In the genomic region with DNA sequence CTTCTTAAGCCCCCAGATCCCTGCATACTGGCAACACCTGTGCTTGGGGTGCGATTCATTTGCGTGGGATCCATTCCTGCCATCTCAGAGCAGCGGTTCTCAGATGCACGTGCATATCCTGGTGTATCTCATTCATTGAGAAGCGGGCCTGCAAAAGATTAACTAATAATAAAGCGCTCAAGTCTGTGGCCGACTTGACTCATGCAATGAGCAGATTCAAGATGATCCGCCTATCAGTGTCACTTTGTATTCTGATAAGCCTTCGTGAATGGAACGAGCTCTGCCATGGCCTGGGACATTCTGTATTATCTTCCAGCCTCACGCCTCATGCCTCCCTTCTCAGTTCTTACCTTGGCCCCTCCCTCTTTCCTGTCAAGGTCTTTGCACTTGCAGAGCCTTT, we compare ENCODE assay signal across 17 cellular contexts. TPM values are rescaled to one million over a fixed set of nuclear protein-coding genes. Genes with fewer than 3 reads are reported as not detected.
DNase-seq lines count a peak whose midpoint lies in the region; ATAC-seq and TF ChIP-seq lines count a peak whose summit lies in the region.
"Had no signal": no experiment of that assay in that cellular context is flagged by ENCODE, and none has a peak within 500 bp of the region (broad histone marks: within the 10 kb centered on the region; RNA-seq: fewer than 3 reads in every experiment).

No MANE protein-coding gene starts in this region.

- H2BK5ac ChIP-seq in mesendoderm (ENCODE audit: low read length) = no peak overlapping the region

- no peak for ATAC-seq in GM23338
- ATAC-seq in mucosa of descending colon = no peak

- intact Hi-C loops in prostate gland (cut with DNase I) (loop anchor here (5.0 kb wide), 1 partner anchor 326 kb away; no protein-coding TSS in a partner anchor), mucosa of descending colon (cut with DNase I, micrococcal nuclease) (loop anchor here (5.0 to 10.0 kb wide), 2 partner anchors 151 to 323 kb away; no protein-coding TSS in a partner anchor)

- DNase-seq in GM23338 (ENCODE audit: low spot score) (peak; percentile 25), SK-N-DZ (ENCODE audit: low spot score) (peak; percentile 59), WERI-Rb-1 (peak; percentile 80), mesendoderm (peak; percentile 61), kidney glomerular epithelial cell (lab: John Stamatoyannopoulos, UW) (no peak), prostate gland (ENCODE audit: low spot score) (no peak), mucosa of descending colon (no peak)
- no peak for DNase-seq in activated effector memory CD4-positive, alpha-beta T cell treated with Interleukin-2 at 50 U/mL for 16 hours
- DNase-seq: Caco-2; CD8-positive, alpha-beta memory T cell; DMS53; GF-D8; GM23248; H7 had no signal

- H3K9me2 ChIP-seq in GM23338 (ENCODE audit: insufficient read depth) = no peaks in the 10 kb centered on the region

- H3K4ac ChIP-seq in mesendoderm (ENCODE audit: low read depth, low read length) = no peak overlapping the region

- H3K4me2 ChIP-seq in GM23338 (no peak overlapping the region), mesendoderm (ENCODE audit: low read length) (no peak overlapping the region)

- H3K79me2 ChIP-seq in GM23338 (replicated peaks; ENCODE audit: insufficient read depth) = no peaks in the 10 kb centered on the region
- no peaks in the 10 kb centered on the region for H3K79me2 ChIP-seq in mesendoderm (ENCODE audit: control insufficient read depth, insufficient read depth, low read length)

- no peaks in the 10 kb centered on the region for H3K36me3 ChIP-seq in GM23338 (ENCODE audit: insufficient read depth)
- H3K36me3 ChIP-seq in WERI-Rb-1 = no peaks in the 10 kb centered on the region
- H3K36me3 ChIP-seq in mesendoderm (ENCODE audit: control insufficient read depth, insufficient read depth, low read length) = no peaks in the 10 kb centered on the region
- no peaks in the 10 kb centered on the region for H3K36me3 ChIP-seq in prostate gland
- no peaks in the 10 kb centered on the region for H3K36me3 ChIP-seq in mucosa of descending colon (ENCODE audit: low read depth)

- H4K8ac ChIP-seq in mesendoderm (ENCODE audit: low read depth, low read length) = no peak overlapping the region

- WGBS in mesendoderm (ENCODE audit: extremely low coverage, insufficient coverage, low lambda C conversion rate) = no CpG with 5 or more reads among the region's 11 CpGs
- WGBS in prostate gland = 82% methylated on average over 11 of the region's 11 CpGs

- no peaks in the 10 kb centered on the region for H3K4me1 ChIP-seq in GM23338 (ENCODE audit: insufficient read depth)
- no peaks in the 10 kb centered on the region for H3K4me1 ChIP-seq in mesendoderm (ENCODE audit: control insufficient read depth, low read depth, low read length)
- H3K4me1 ChIP-seq in prostate gland (replicated peaks) = no peaks in the 10 kb centered on the region
- peaks cover 5% of the 10 kb centered on the region for H3K4me1 ChIP-seq in mucosa of descending colon (ENCODE audit: low read depth)

- H3K18ac ChIP-seq in mesendoderm (ENCODE audit: low read length) = no peak overlapping the region

- no peak overlapping the region for H3K23ac ChIP-seq in mesendoderm (ENCODE audit: low read length)

- peak overlapping the region; percentile 56; the same call in 1 of the 2 replicates for H2AFZ ChIP-seq in GM23338
- H2AFZ ChIP-seq: GM23248 had no signal

- H3K27me3 ChIP-seq in GM23338 (ENCODE audit: insufficient read depth) = no peaks in the 10 kb centered on the region
- H3K27me3 ChIP-seq in WERI-Rb-1 (ENCODE audit: insufficient read depth, low read depth, severe bottlenecking) = no peaks in the 10 kb centered on the region
- no peaks in the 10 kb centered on the region for H3K27me3 ChIP-seq in mesendoderm (ENCODE audit: insufficient read depth, low read length, poor library complexity)
- H3K27me3 ChIP-seq in prostate gland (replicated peaks; ENCODE audit: insufficient read depth) = no peaks in the 10 kb centered on the region

- H4K5ac ChIP-seq in mesendoderm (ENCODE audit: low read length) = no peak overlapping the region

- H3K4me3 ChIP-seq in GM23338 (no peak overlapping the region), WERI-Rb-1 (ENCODE audit: low read depth, low read length) (no peak overlapping the region), mesendoderm (ENCODE audit: low read length) (no peak overlapping the region), prostate gland (no peak overlapping the region), mucosa of descending colon (no peak overlapping the region)
- H3K4me3 ChIP-seq: GM23248 had no signal

- no peak overlapping the region for H3K9ac ChIP-seq in mesendoderm (ENCODE audit: low read length)
- H3K9ac ChIP-seq: GM23248 had no signal

- no peak for TF ChIP-seq POLR2A in prostate gland (IDR thresholded peaks at IDR 0.05)

- no peak overlapping the region for H2BK120ac ChIP-seq in mesendoderm (ENCODE audit: low read depth, low read length)

- H3K27me3 Mint-ChIP-seq in GM23338 (ENCODE audit: insufficient read depth, low read depth, poor library complexity) = peaks cover 4% of the 10 kb centered on the region

- no peaks in the 10 kb centered on the region for H4K20me1 ChIP-seq in GM23338 (replicated peaks; ENCODE audit: insufficient read depth)

- H3K4me1 Mint-ChIP-seq in GM23338 = peaks cover 7% of the 10 kb centered on the region

- H3F3A ChIP-seq in GM23338 (replicated peaks; ENCODE audit: low read depth) = no peaks in the 10 kb centered on the region

- TF ChIP-seq CTCF in GM23338 (conservative IDR thresholded peaks at IDR 0.05; ENCODE audit: low read depth in 2 of 2) (no peak), WERI-Rb-1 (IDR thresholded peaks at IDR 0.05; ENCODE audit: low read depth, low read length) (no peak), prostate gland (IDR thresholded peaks at IDR 0.05) (no peak), mucosa of descending colon (IDR thresholded peaks at IDR 0.05) (no peak)

- H2BK15ac ChIP-seq in mesendoderm (replicated peaks; ENCODE audit: low read depth) = no peak overlapping the region

- no peaks in the 10 kb centered on the region for H3K36me3 Mint-ChIP-seq in GM23338 (ENCODE audit: low read depth)
- H3K36me3 Mint-ChIP-seq: CD14-positive monocyte; CD8-positive, alpha-beta memory T cell had no signal

- no peak overlapping the region for H2AK5ac ChIP-seq in mesendoderm (ENCODE audit: low read length)

- H3K79me1 ChIP-seq in mesendoderm (ENCODE audit: low read length) = no peaks in the 10 kb centered on the region

- no peaks in the 10 kb centered on the region for H3K9me3 Mint-ChIP-seq in GM23338
- H3K9me3 Mint-ChIP-seq: CD8-positive, alpha-beta memory T cell had no signal

- no peaks in the 10 kb centered on the region for H3K9me3 ChIP-seq in WERI-Rb-1 (ENCODE audit: severe bottlenecking)
- H3K9me3 ChIP-seq in prostate gland = no peaks in the 10 kb centered on the region
- no peaks in the 10 kb centered on the region for H3K9me3 ChIP-seq in mucosa of descending colon
- H3K9me3 ChIP-seq: Caco-2 had no signal

- H3K27ac ChIP-seq in GM23338 (ENCODE audit: low read depth) (no peak overlapping the region), WERI-Rb-1 (no peak overlapping the region), mesendoderm (ENCODE audit: low read depth, low read length) (no peak overlapping the region), prostate gland (no peak overlapping the region)
- H3K27ac ChIP-seq: 22Rv1, GM23248 had no signal

- H3K27ac Mint-ChIP-seq in GM23338 = no peak overlapping the region
- H3K27ac Mint-ChIP-seq: CD14-positive monocyte; CD8-positive, alpha-beta memory T cell had no signal

- H3K56ac ChIP-seq in mesendoderm (ENCODE audit: low read length) = no peak overlapping the region

- H3K4me3 Mint-ChIP-seq in GM23338 = no peak overlapping the region
- H3K4me3 Mint-ChIP-seq: CD14-positive monocyte had no signal

RNA-seq across cellular contexts. Expression of a gene that starts 22.3 kb away (rescaled TPM):
- total RNA-seq in GM23338 (2014; rRNA removed; shearing (Covaris generic)) = 0.27 and 0.56 TPM in 2 replicates
- 0.61 and 0.92 TPM in 2 replicates for polyA plus RNA-seq in GM23338 (2016; fragmentation: Nextera tagmentation; extraction: Ambion mirVana)
- 0.31 TPM in 1 of 2 replicates, not detected in the other for polyA plus RNA-seq in SK-N-DZ (2014; cell fraction: cytosol; rRNA removed)
- polyA plus RNA-seq in SK-N-DZ (2014; cell fraction: nucleus; rRNA removed) = 0.24 TPM in 1 of 2 replicates, not detected in the other
- polyA plus RNA-seq in mesendoderm (2013, experiment 1 of 2) = 0.35 TPM
- polyA plus RNA-seq in mesendoderm (2013, experiment 2 of 2) = 0.38 TPM
- total RNA-seq in prostate gland (1 to 10 TPM in 1 of 2 donors, not detected in 1; 8.4 TPM), mucosa of descending colon (1 to 10 TPM in 1 of 3 donors, under 1 TPM in 2; 0.43 to 1.5 (median 0.89) TPM)
- total RNA-seq: CD8-positive, alpha-beta memory T cell; H7; HT-29 had no signal
- polyA plus RNA-seq: CD14-positive monocyte; CD8-positive, alpha-beta memory T cell had no signal

RNA-seq across cellular contexts. Expression of a gene that starts 35.7 kb away (rescaled TPM):
- total RNA-seq in GM23338 (2014; rRNA removed; shearing (Covaris generic)) = 22.1 and 29.2 TPM in 2 replicates
- 27.0 and 28.4 TPM in 2 replicates for polyA plus RNA-seq in GM23338 (2016; fragmentation: Nextera tagmentation; extraction: Ambion mirVana)
- polyA plus RNA-seq in SK-N-DZ (2014; cell fraction: cytosol; rRNA removed) = 3.8 and 3.9 TPM in 2 replicates
- polyA plus RNA-seq in SK-N-DZ (2014; cell fraction: nucleus; rRNA removed) = 1.5 and 3.0 TPM in 2 replicates
- polyA plus RNA-seq in mesendoderm (2013, experiment 1 of 2) = 15.1 TPM
- 16.2 TPM for polyA plus RNA-seq in mesendoderm (2013, experiment 2 of 2)
- total RNA-seq in prostate gland (10 to 100 TPM in 1 of 2 donors, 1 to 10 TPM in 1; 4.1 to 26.7 TPM), mucosa of descending colon (10 to 100 TPM in 2 of 3 donors, 1 to 10 TPM in 1; 8.7 to 32.7 (median 25.0) TPM)
- total RNA-seq: CD8-positive, alpha-beta memory T cell had no signal
- polyA plus RNA-seq: CD14-positive monocyte; CD8-positive, alpha-beta memory T cell; GM23248 had no signal

RNA-seq across cellular contexts. Expression of a gene that starts 51.8 kb away (rescaled TPM):
- total RNA-seq in GM23338 (2014; rRNA removed; shearing (Covaris generic)) = 6.9 and 7.4 TPM in 2 replicates
- 3.3 and 4.6 TPM in 2 replicates for polyA plus RNA-seq in GM23338 (2016; fragmentation: Nextera tagmentation; extraction: Ambion mirVana)
- polyA plus RNA-seq in SK-N-DZ (2014; cell fraction: cytosol; rRNA removed) = 20.6 and 21.3 TPM in 2 replicates
- 24.8 and 24.9 TPM in 2 replicates for polyA plus RNA-seq in SK-N-DZ (2014; cell fraction: nucleus; rRNA removed)
- polyA plus RNA-seq in mesendoderm (2013, experiment 1 of 2) = 1.0 TPM
- 0.97 TPM for polyA plus RNA-seq in mesendoderm (2013, experiment 2 of 2)
- total RNA-seq in prostate gland = 1 to 10 TPM; 6.3 to 8.6 TPM
- total RNA-seq in mucosa of descending colon = 1 to 10 TPM; 1.7 to 4.3 (median 1.9) TPM

Comparison
In these comparisons a context has a peak if more than half of its experiments do, and no peak if none do; other contexts are left out.
1. DNase-seq: peak in GM23338 (single experiment), SK-N-DZ (single experiment), WERI-Rb-1 (single experiment) and mesendoderm (single experiment); none in activated effector memory CD4-positive, alpha-beta T cell treated with Interleukin-2 at 50 U/mL for 16 hours (single experiment), kidney glomerular epithelial cell (single experiment), prostate gland (single experiment) and mucosa of descending colon (0 of 3).